Comparison of ENCODE assay signal across 8 cellular contexts in the genomic region with DNA sequence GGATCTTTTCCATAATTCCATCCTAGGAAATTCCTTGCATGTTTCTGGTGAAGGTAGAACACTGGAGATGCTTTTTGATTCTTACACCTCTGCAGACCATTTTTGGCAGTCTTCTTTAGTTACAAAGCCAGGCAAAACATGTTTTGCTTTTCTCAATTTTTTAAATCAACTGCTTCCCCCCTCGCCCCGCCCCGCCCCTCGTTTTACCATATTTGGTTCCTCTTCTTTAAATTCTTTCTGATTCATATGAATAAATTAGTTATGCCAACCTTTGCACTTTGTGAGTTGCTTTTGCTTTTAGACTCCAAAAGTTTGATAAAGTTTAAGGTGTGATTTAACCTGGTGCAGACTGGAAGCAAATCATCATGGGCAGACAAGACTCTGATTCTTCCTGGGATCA.
A peak's percentile ranks its signal among the peaks of the same experiment; 100 is the strongest.
DNase-seq lines count a peak whose midpoint lies in the region; ATAC-seq and TF ChIP-seq lines count a peak whose summit lies in the region.

No MANE protein-coding gene starts in this region.

- peak overlapping the region; percentile 100 for H3K27ac ChIP-seq in lower lobe of right lung
- peak overlapping the region in 4 of 5 donors; percentile 96 to 99 (median 98) for H3K27ac ChIP-seq in stomach

- intact Hi-C loops in lower lobe of right lung (cut with DNase I) (no loop called here), stomach (cut with DNase I; ENCODE audit: low total_unique reads) (no loop called here)

- TF ChIP-seq EP300 in stomach (IDR thresholded peaks at IDR 0.05) = no peak

- no peak for TF ChIP-seq POLR2A in stomach (IDR thresholded peaks at IDR 0.05)

- H3K27me3 ChIP-seq in lower lobe of right lung (ENCODE audit: low read depth) = no peaks in the 10 kb centered on the region
- no peaks in the 10 kb centered on the region for H3K27me3 ChIP-seq in stomach

- H3K4me1 ChIP-seq in lower lobe of right lung (peaks cover 26% of the 10 kb centered on the region), stomach (peaks cover 15 to 32% (median 25%) of the 10 kb centered on the region in 4 donors)

- H3K4me3 ChIP-seq in lower lobe of right lung (peak overlapping the region; percentile 84), stomach (peak overlapping the region; percentile 58 to 91 (median 89))

- TF ChIP-seq CTCF in lower lobe of right lung (IDR thresholded peaks at IDR 0.05) (no peak), stomach (IDR thresholded peaks at IDR 0.05) (no peak)

- DNase-seq in NAMALWA (ENCODE audit: low spot score) = peak; percentile 59
- DNase-seq in activated naive CD4-positive, alpha-beta T cell (lab: John Stamatoyannopoulos, UW) = peak in 3 of 4 experiments; percentile 14 to 52 (median 20)
- DNase-seq in lower lobe of right lung = peak; percentile 62
- DNase-seq in stomach = no peak
- DNase-seq in H4 (ENCODE audit: low spot score) = no peak
- no peak for DNase-seq in activated gamma-delta T cell treated with Interleukin-2 at 50 U/mL for 16 hours
- DNase-seq in DMS153 treated with DMSO at 0.1 percent for 48 hours (lab: John Stamatoyannopoulos, UW; ENCODE audit: unreplicated experiment) = no peak
- DNase-seq in UCSD-AML1 (lab: John Stamatoyannopoulos, UW; ENCODE audit: unreplicated experiment) = no peak

- H3K36me3 ChIP-seq in lower lobe of right lung (no peaks in the 10 kb centered on the region), stomach (no peaks in the 10 kb centered on the region)

- WGBS in stomach, 5 donors = 63 to 72% (median 69%) methylated on average over 4 of the region's 4 CpGs

- ATAC-seq in lower lobe of right lung = no peak

- H3K9me3 ChIP-seq in lower lobe of right lung (no peaks in the 10 kb centered on the region), stomach (no peaks in the 10 kb centered on the region)

Comparison
In these comparisons a context has a peak if more than half of its experiments do, and no peak if none do; other contexts are left out.
1. DNase-seq: peak in NAMALWA (single experiment), activated naive CD4-positive, alpha-beta T cell (3 of 4) and lower lobe of right lung (single experiment); none in stomach (single experiment), H4 (single experiment), activated gamma-delta T cell treated with Interleukin-2 at 50 U/mL for 16 hours (single experiment), DMS153 treated with DMSO at 0.1 percent for 48 hours (single experiment) and UCSD-AML1 (single experiment).